8 cellular contexts compared by ENCODE assay signal in genomic region chr14:36319899-36320209, GRCh38. TPM values are rescaled to one million over a fixed set of nuclear protein-coding genes. Genes with fewer than 3 reads are reported as not detected.
DNase-seq lines count a peak whose midpoint lies in the region; ATAC-seq, FAIRE-seq and TF ChIP-seq lines count a peak whose summit lies in the region.

No MANE protein-coding gene starts in this region.

- H2AFZ ChIP-seq in MM.1S (ENCODE audit: low read length) (peak overlapping the region; percentile 89), H1 (ENCODE audit: low read length) (peak overlapping the region; percentile 59), neuronal stem cell (ENCODE audit: low read length) (peak overlapping the region; percentile 90)

- POLR2A ChIA-PET in H1 (lab: Charles Lee; ENCODE audit: partially characterized antibody): interaction anchor here (1.0 to 2.4 kb wide), 2 partner anchors 9 to 24 kb away, joined by 5 to 13 read pairs; no protein-coding TSS in a partner anchor

- FAIRE-seq in H1 (lab: Jason Lieb, UNC): no peak

- H3K27ac Mint-ChIP-seq in Calu3 (ENCODE audit: unreplicated experiment): peak overlapping the region; percentile 91

- no peak overlapping the region for H2BK20ac ChIP-seq in H1 (ENCODE audit: low read length)

- H3K79me1 ChIP-seq in H1 (ENCODE audit: low read depth, low read length): no peaks in the 10 kb centered on the region
- H3K79me1 ChIP-seq in neuronal stem cell (ENCODE audit: low read depth, low read length): no peaks in the 10 kb centered on the region

- no peak overlapping the region for H2BK120ac ChIP-seq in H1 (replicated peaks; ENCODE audit: low read depth, low read length)
- peak overlapping the region; percentile 69 for H2BK120ac ChIP-seq in neuronal stem cell (ENCODE audit: low read depth, low read length)

- CTCF ChIA-PET in Calu3 (lab: Charles Lee): interaction anchor here (0.6 to 1.0 kb wide), 4 partner anchors 54 to 248 kb away, joined by 3 to 8 read pairs (median 4); no protein-coding TSS in a partner anchor
- CTCF ChIA-PET in H1 (lab: Charles Lee; ENCODE audit: partially characterized antibody): interaction anchor here (0.6 kb wide), 1 partner anchor 195 kb away, joined by 4 read pairs; no protein-coding TSS in a partner anchor

- 2% methylated on average over 11 of the region's 11 CpGs; no CpG with 5 or more reads in 1 of the 2 experiments for WGBS in H1 (ENCODE audit: extremely low coverage in 1 of 2, insufficient coverage in 1 of 2, insufficient read length in 1 of 2, insufficient replicate concordance in 2 of 2, low coverage in 1 of 2, low lambda C conversion rate in 2 of 2, missing lambda C conversion rate in 1 of 2), 2 experiments
- no CpG with 5 or more reads among the region's 11 CpGs for WGBS in neuronal stem cell (ENCODE audit: extremely low coverage in 2 of 2, insufficient read length in 2 of 2, insufficient replicate concordance in 1 of 2), 2 donors

- no TSS peak for BruUV-seq in Calu3 (replicated peaks; lab: Mats Ljungman, UMichigan)

- H3K4me1 ChIP-seq in MM.1S (ENCODE audit: low read length) (no peaks in the 10 kb centered on the region), H1 (replicated peaks in 1 of 4; ENCODE audit: control insufficient read depth in 3 of 4, insufficient read depth in 4 of 4, low read length in 3 of 4) (peaks cover 0 to 3% (median 1%) of the 10 kb centered on the region in 4 experiments; a peak in 4 of 7 replicates), neuronal stem cell (ENCODE audit: control insufficient read depth in 2 of 2, insufficient read depth in 1 of 2, low read depth in 1 of 2, low read length in 2 of 2) (peaks cover 0 to 4% of the 10 kb centered on the region in 2 donors)

- H3K4me2 ChIP-seq in MM.1S (ENCODE audit: low read depth, low read length): peak overlapping the region; percentile 45; the same call in 1 of the 2 replicates
- H3K4me2 ChIP-seq in H1 (ENCODE audit: insufficient read depth in 1 of 2, low read depth in 2 of 2, low read length in 2 of 2): peak overlapping the region; percentile 62 to 65
- peak overlapping the region; percentile 37 for H3K4me2 ChIP-seq in neuronal stem cell (ENCODE audit: insufficient read depth, low read length, poor library complexity, severe bottlenecking)

- ATAC-seq in GM21528 (IDR thresholded peaks at IDR 0.05; ENCODE audit: low FRiP score, unreplicated experiment) (no peak), HG02970 (IDR thresholded peaks at IDR 0.05; ENCODE audit: low FRiP score, unreplicated experiment) (no peak), GM18502 (IDR thresholded peaks at IDR 0.05; ENCODE audit: poor library complexity, unreplicated experiment) (no peak), HG03469 (IDR thresholded peaks at IDR 0.05; ENCODE audit: unreplicated experiment) (no peak)

- no peak for TF ChIP-seq CTCF in Calu3 (IDR thresholded peaks at IDR 0.05; ENCODE audit: unreplicated experiment)
- TF ChIP-seq CTCF in MM.1S (IDR thresholded peaks at IDR 0.05; ENCODE audit: low read length): no peak
- TF ChIP-seq CTCF in H1 (IDR thresholded peaks at IDR 0.05; ENCODE audit: control extremely low read depth in 1 of 3, insufficient read depth in 1 of 3, low read depth in 1 of 3, low read length in 3 of 3): no peak

- no peak overlapping the region for H3K56ac ChIP-seq in H1 (replicated peaks; ENCODE audit: insufficient read length, low read depth, low read length)

- H3K23me2 ChIP-seq in H1 (ENCODE audit: low read depth, low read length): no peaks in the 10 kb centered on the region

- H4K8ac ChIP-seq in H1 (ENCODE audit: extremely low read depth, insufficient read depth, low read length) (peak overlapping the region; percentile 97; the same call in 1 of the 2 replicates), neuronal stem cell (ENCODE audit: low read depth, low read length) (no peak overlapping the region)

- H3K27me3 Mint-ChIP-seq in Calu3 (ENCODE audit: unreplicated experiment): peaks cover 22% of the 10 kb centered on the region

- H3K9ac ChIP-seq in MM.1S (ENCODE audit: low read length) (peak overlapping the region; percentile 85), H1 (replicated peaks in 1 of 4; ENCODE audit: extremely low read depth in 1 of 4, low read depth in 3 of 4, low read length in 3 of 4) (peak overlapping the region; percentile 74 to 96 (median 89)), neuronal stem cell (ENCODE audit: low read depth, low read length, poor library complexity) (peak overlapping the region; percentile 95)

- H3K23ac ChIP-seq in H1 (ENCODE audit: insufficient read length) (no peak overlapping the region), neuronal stem cell (ENCODE audit: low read depth, low read length, poor library complexity) (no peak overlapping the region)

- H2AK5ac ChIP-seq in H1 (ENCODE audit: low read depth, low read length): no peak overlapping the region
- H2AK5ac ChIP-seq in neuronal stem cell (ENCODE audit: low read depth, low read length): peak overlapping the region; percentile 47

- peaks cover 51% of the 10 kb centered on the region for H3K79me2 ChIP-seq in MM.1S (ENCODE audit: low read length)
- peaks cover 0 to 53% of the 10 kb centered on the region in 2 experiments; a peak in 3 of 4 replicates for H3K79me2 ChIP-seq in H1 (ENCODE audit: control insufficient read depth in 1 of 2, insufficient read depth in 2 of 2, low read length in 2 of 2)

- H4K91ac ChIP-seq in H1 (replicated peaks; ENCODE audit: insufficient read length, low read length) (no peak overlapping the region), neuronal stem cell (ENCODE audit: low read depth, low read length, poor library complexity) (no peak overlapping the region)

- no peak for TF ChIP-seq POLR2A in H1 (IDR thresholded peaks at IDR 0.05; ENCODE audit: control extremely low read depth in 1 of 2, low read depth in 2 of 2, low read length in 2 of 2)

- H2BK12ac ChIP-seq in H1 (ENCODE audit: low read depth, low read length) (no peak overlapping the region), neuronal stem cell (ENCODE audit: low read length) (no peak overlapping the region)

- no peak overlapping the region for H3K18ac ChIP-seq in H1 (ENCODE audit: extremely low read depth, low read length)
- peak overlapping the region; percentile 95 for H3K18ac ChIP-seq in neuronal stem cell (ENCODE audit: low read length)

- no peak for TF ChIP-seq RAD21 in H1 (IDR thresholded peaks at IDR 0.05 in 1 of 2, conservative IDR thresholded peaks at IDR 0.05 in 1 of 2; ENCODE audit: low read depth in 2 of 2, low read length in 2 of 2)

- H3K4me3 Mint-ChIP-seq in Calu3 (ENCODE audit: low read depth, unreplicated experiment): peak overlapping the region; percentile 95

- H3K4me3 ChIP-seq in MM.1S (ENCODE audit: low read length): peak overlapping the region; percentile 89
- peak overlapping the region; percentile 95 to 99 (median 98) for H3K4me3 ChIP-seq in H1 (ENCODE audit: extremely low read depth in 1 of 4, insufficient read depth in 2 of 4, low read depth in 3 of 4, low read length in 4 of 4)
- H3K4me3 ChIP-seq in neuronal stem cell (ENCODE audit: low read length in 2 of 2): peak overlapping the region; percentile 82 to 97

- H3K36me3 ChIP-seq in MM.1S (replicated peaks; ENCODE audit: insufficient read depth, low read length) (no peaks in the 10 kb centered on the region), H1 (ENCODE audit: control insufficient read depth in 2 of 4, insufficient read depth in 4 of 4, low read length in 3 of 4) (no peaks in the 10 kb centered on the region; a peak in 1 of 8 replicates), neuronal stem cell (replicated peaks in 1 of 2; ENCODE audit: control insufficient read depth in 2 of 2, insufficient read depth in 2 of 2, low read length in 2 of 2) (no peaks in the 10 kb centered on the region)

- H3K27ac ChIP-seq in MM.1S (ENCODE audit: low read length) (peak overlapping the region; percentile 65), H1 (ENCODE audit: low read depth, low read length) (peak overlapping the region; percentile 76), neuronal stem cell (replicated peaks; ENCODE audit: low read length) (peak overlapping the region; percentile 75)

- no peaks in the 10 kb centered on the region for H3F3A ChIP-seq in MM.1S (ENCODE audit: insufficient read depth, low read length)

- H2BK15ac ChIP-seq in H1 (ENCODE audit: low read length): no peak overlapping the region
- H2BK15ac ChIP-seq in neuronal stem cell (ENCODE audit: low read length): no peak overlapping the region

- H3K36me3 Mint-ChIP-seq in Calu3 (ENCODE audit: insufficient read depth, unreplicated experiment): peaks cover 21% of the 10 kb centered on the region

- no peak for TF ChIP-seq EP300 in H1 (IDR thresholded peaks at IDR 0.05; ENCODE audit: borderline replicate concordance in 1 of 2, low read depth in 2 of 2, low read length in 2 of 2)

- H3K9me3 Mint-ChIP-seq in Calu3 (ENCODE audit: low read depth, unreplicated experiment): no peaks in the 10 kb centered on the region

- DNase-seq in Calu3: no peak
- no peak for DNase-seq in MM.1S
- no peak for DNase-seq in H1 (ENCODE audit: low read depth in 1 of 2, low spot score in 2 of 2)
- DNase-seq in neuronal stem cell (ENCODE audit: low spot score): no peak

- H3K4ac ChIP-seq in H1 (replicated peaks; ENCODE audit: insufficient read length, low read depth, low read length) (no peak overlapping the region), neuronal stem cell (ENCODE audit: low read length) (no peak overlapping the region)

- peak overlapping the region; percentile 44; the same call in 1 of the 2 replicates for H2BK5ac ChIP-seq in H1 (ENCODE audit: low read depth, low read length)
- H2BK5ac ChIP-seq in neuronal stem cell (ENCODE audit: low read length): peak overlapping the region; percentile 94

- no peaks in the 10 kb centered on the region for H3K9me3 ChIP-seq in MM.1S (replicated peaks; ENCODE audit: insufficient read depth, low read length)
- no peaks in the 10 kb centered on the region for H3K9me3 ChIP-seq in H1 (ENCODE audit: insufficient read depth in 2 of 2, low read depth in 1 of 2, low read length in 1 of 2)
- no peaks in the 10 kb centered on the region for H3K9me3 ChIP-seq in neuronal stem cell (replicated peaks in 1 of 2; ENCODE audit: control insufficient read depth in 2 of 2, insufficient read depth in 1 of 2, low read depth in 1 of 2, low read length in 2 of 2)

- H4K5ac ChIP-seq in H1 (ENCODE audit: insufficient read length, low read depth, low read length): no peak overlapping the region

- H3K14ac ChIP-seq in H1 (ENCODE audit: insufficient read length) (no peak overlapping the region), neuronal stem cell (ENCODE audit: low read length) (no peak overlapping the region)

- peaks cover 8% of the 10 kb centered on the region for H3K4me1 Mint-ChIP-seq in Calu3 (ENCODE audit: low read depth, unreplicated experiment)

- H3K27me3 ChIP-seq in MM.1S (replicated peaks; ENCODE audit: insufficient read depth, low read length): no peaks in the 10 kb centered on the region
- H3K27me3 ChIP-seq in H1 (replicated peaks in 1 of 4; ENCODE audit: control insufficient read depth in 3 of 4, extremely low read depth in 1 of 4, insufficient read depth in 3 of 4, low read length in 3 of 4): no peaks in the 10 kb centered on the region; a peak in 1 of 7 replicates
- H3K27me3 ChIP-seq in neuronal stem cell (ENCODE audit: control insufficient read depth in 3 of 3, insufficient read depth in 3 of 3, low read depth in 1 of 3, low read length in 3 of 3): peaks cover 0 to 19% (median 0%) of the 10 kb centered on the region in 3 experiments

- H4K20me1 ChIP-seq in MM.1S (ENCODE audit: insufficient read depth, low read length): no peaks in the 10 kb centered on the region
- H4K20me1 ChIP-seq in H1 (replicated peaks in 1 of 2; ENCODE audit: control insufficient read depth in 1 of 2, insufficient read depth in 2 of 2, low read length in 2 of 2): peaks cover 1 to 2% of the 10 kb centered on the region in 2 experiments

- no peaks in the 10 kb centered on the region for H3K9me2 ChIP-seq in MM.1S (replicated peaks; ENCODE audit: insufficient read depth, low read length)

- intact Hi-C loops in Calu3 (cut with micrococcal nuclease; ENCODE audit: unreplicated experiment): loop anchor here (5.0 kb wide), 2 partner anchors 93 to 113 kb away; no protein-coding TSS in a partner anchor

RNA-seq across cellular contexts. Expression of gene MBIP, which starts 0.6 kb away (rescaled TPM):
- 18.4 and 20.0 TPM in 2 replicates for total RNA-seq in Calu3 (2022)
- 24.4 and 27.4 TPM in 2 replicates for total RNA-seq in H1 (2021; fragmentation: NEBNext Ultra II Directional; extraction: Animal tissue kit (Norgen Biotek cat#: 25700))
- polyA plus RNA-seq in H1 (2011; rRNA removed): 9.4 and 15.0 TPM in 2 replicates
- polyA plus RNA-seq in H1 (2011; cell fraction: cytosol; rRNA removed): 19.7 TPM
- 10.6 TPM for polyA plus RNA-seq in H1 (2011; cell fraction: nucleus; rRNA removed)
- polyA plus RNA-seq in H1 (2012, experiment 1 of 2): 14.3 to 21.4 TPM (median 14.7 TPM) in 4 replicates
- polyA plus RNA-seq in H1 (2012, experiment 2 of 2): 5.7 TPM
- 24.4 TPM for polyA plus RNA-seq in H1 (2013, experiment 1 of 2)
- 23.0 TPM for polyA plus RNA-seq in H1 (2013, experiment 2 of 2)
- polyA minus RNA-seq in H1 (2011; rRNA and poly(A)+ RNA removed): 14.7 and 15.9 TPM in 2 replicates
- 12.6 TPM for polyA minus RNA-seq in H1 (2011; cell fraction: cytosol; rRNA and poly(A)+ RNA removed)
- 31.9 TPM for polyA minus RNA-seq in H1 (2011; cell fraction: nucleus; rRNA and poly(A)+ RNA removed)
- 72.9 TPM for polyA plus RNA-seq in neuronal stem cell (2013, experiment 1 of 2)
- polyA plus RNA-seq in neuronal stem cell (2013, experiment 2 of 2): 75.4 TPM
